ENCODE assay signal across 22 cellular contexts in the genomic region with DNA sequence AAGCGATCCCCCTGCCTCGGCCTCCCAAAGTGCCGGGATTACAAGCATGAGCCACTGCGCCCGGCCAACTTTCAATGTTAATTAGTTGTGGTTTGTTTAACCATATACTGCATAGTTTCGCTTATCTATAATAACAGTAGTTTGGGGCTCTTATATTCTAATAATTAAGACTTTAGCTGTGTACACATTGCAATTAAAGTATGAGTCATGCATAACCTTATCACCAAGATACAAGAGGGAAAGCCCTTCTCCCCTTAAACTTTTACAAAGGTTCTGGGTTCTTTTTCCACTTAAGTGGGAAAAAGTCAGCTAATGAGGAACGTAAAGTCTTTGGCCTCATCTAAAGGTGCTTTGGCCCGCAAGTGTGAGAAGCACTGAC. TPM values are rescaled to one million over a fixed set of nuclear protein-coding genes. Genes with fewer than 3 reads are reported as not detected.
"Had no signal": no experiment of that assay in that cellular context is flagged by ENCODE, and none has a peak within 500 bp of the region (broad histone marks: within the 10 kb centered on the region; RNA-seq: fewer than 3 reads in every experiment).

No MANE protein-coding gene starts in this region.

- H3K4me3 Mint-ChIP-seq: activated CD4-positive, alpha-beta T cell treated with anti-CD3 and anti-CD28 coated beads, Interleukin-2, amount 10 ng/mL, durations not matched to agents 7 days and 5 days; activated CD8-positive, alpha-beta T cell treated with anti-CD3 and anti-CD28 coated beads, Interleukin-2, amount 10 ng/mL, durations not matched to agents 7 days and 5 days; activated naive CD4-positive, alpha-beta T cell treated with anti-CD3 and anti-CD28 coated beads, Interleukin-2, amount 50 U/mL, for 24 hours; dendritic cell treated with granulocyte-macrophage colony-stimulating factor and Interleukin-4, amounts not matched to agents 40 ng/mL and 50 ng/mL, for 4 days; nephron progenitor cell; stimulated activated naive CD8-positive, alpha-beta T cell treated with anti-CD3 and anti-CD28 coated beads, Interleukin-15, amount 100 ng/mL, for 72 hours had no signal

- FAIRE-seq: keratinocyte had no signal

- H3K27me3 ChIP-seq: ascending aorta, cardiac muscle cell, suprapubic skin, vagina had no signal

- H3K9me3 ChIP-seq: ascending aorta, suprapubic skin, vagina had no signal

- H3K27ac Mint-ChIP-seq: activated CD4-positive, alpha-beta T cell treated with anti-CD3 and anti-CD28 coated beads, Interleukin-2, amount 10 ng/mL, durations not matched to agents 7 days and 5 days; activated CD8-positive, alpha-beta T cell treated with anti-CD3 and anti-CD28 coated beads, Interleukin-2, amount 10 ng/mL, durations not matched to agents 7 days and 5 days; activated naive CD4-positive, alpha-beta T cell treated with anti-CD3 and anti-CD28 coated beads, Interleukin-2, amount 50 U/mL, for 24 hours; dendritic cell treated with granulocyte-macrophage colony-stimulating factor and Interleukin-4, amounts not matched to agents 40 ng/mL and 50 ng/mL, for 4 days; nephron progenitor cell; progenitor cell of endocrine pancreas had no signal

- H3K4me3 ChIP-seq: ascending aorta, cardiac muscle cell, suprapubic skin, vagina had no signal

- H3K36me3 Mint-ChIP-seq: activated naive CD4-positive, alpha-beta T cell treated with anti-CD3 and anti-CD28 coated beads, Interleukin-2, amount 50 U/mL, for 24 hours had no signal

- ATAC-seq: stimulated activated naive CD8-positive, alpha-beta T cell treated with anti-CD3 and anti-CD28 coated beads, Interleukin-15, amount 100 ng/mL, for 72 hours had no signal

- H3K9me3 Mint-ChIP-seq: activated CD4-positive, alpha-beta T cell treated with anti-CD3 and anti-CD28 coated beads, Interleukin-2, amount 10 ng/mL, durations not matched to agents 7 days and 5 days; activated naive CD4-positive, alpha-beta T cell treated with anti-CD3 and anti-CD28 coated beads, Interleukin-2, amount 50 U/mL, for 24 hours; dendritic cell treated with granulocyte-macrophage colony-stimulating factor and Interleukin-4, amounts not matched to agents 40 ng/mL and 50 ng/mL, for 4 days; nephron progenitor cell; stimulated activated naive CD8-positive, alpha-beta T cell treated with anti-CD3 and anti-CD28 coated beads, Interleukin-15, amount 100 ng/mL, for 72 hours had no signal

- H3K27ac ChIP-seq: ascending aorta, cardiac muscle cell, foreskin keratinocyte, suprapubic skin, vagina had no signal

- H3K4me1 ChIP-seq: ascending aorta, suprapubic skin, vagina had no signal

- DNase-seq: activated CD4-positive, alpha-beta T cell treated with anti-CD3 and anti-CD28 coated beads, Interleukin-2, amount 10 ng/mL, durations not matched to agents 7 days and 5 days; activated CD8-positive, alpha-beta T cell treated with anti-CD3 and anti-CD28 coated beads, Interleukin-2, amount 10 ng/mL, durations not matched to agents 7 days and 5 days; activated effector memory CD4-positive, alpha-beta T cell treated with anti-CD3 and anti-CD28 coated beads, Interleukin-2, amount 50 U/mL, for 16 hours; effector CD8-positive, alpha-beta T cell; foreskin keratinocyte; nephron progenitor cell; occipital lobe; stimulated activated naive CD8-positive, alpha-beta T cell treated with anti-CD3 and anti-CD28 coated beads, Interleukin-15, amount 100 ng/mL, for 72 hours; T-helper 1 cell; T-helper 9 cell had no signal

- H3K27me3 Mint-ChIP-seq: activated naive CD4-positive, alpha-beta T cell treated with anti-CD3 and anti-CD28 coated beads, Interleukin-2, amount 50 U/mL, for 24 hours; stimulated activated naive CD8-positive, alpha-beta T cell treated with anti-CD3 and anti-CD28 coated beads, Interleukin-15, amount 100 ng/mL, for 72 hours had no signal

RNA-seq across cellular contexts. Expression of gene MCCD1, which starts 3.2 kb away (rescaled TPM):
- total RNA-seq: activated CD4-positive, alpha-beta T cell treated with anti-CD3 and anti-CD28 coated beads, Interleukin-2, amount 10 ng/mL, durations not matched to agents 7 days and 5 days; activated CD8-positive, alpha-beta T cell treated with anti-CD3 and anti-CD28 coated beads, Interleukin-2, amount 10 ng/mL, durations not matched to agents 7 days and 5 days; ascending aorta; cardiac muscle cell; chondrocyte; foreskin keratinocyte; lung microvascular endothelial cell; myocyte; occipital lobe; progenitor cell of endocrine pancreas; suprapubic skin; vagina had no signal
- polyA plus RNA-seq: adipose tissue, cardiac muscle cell, foreskin keratinocyte, keratinocyte had no signal

RNA-seq across cellular contexts. Expression of gene ATP6V1G2, which starts 20.9 kb away (rescaled TPM):
- total RNA-seq: ascending aorta had no signal
